17 cellular contexts compared by ENCODE assay signal in the genomic region with DNA sequence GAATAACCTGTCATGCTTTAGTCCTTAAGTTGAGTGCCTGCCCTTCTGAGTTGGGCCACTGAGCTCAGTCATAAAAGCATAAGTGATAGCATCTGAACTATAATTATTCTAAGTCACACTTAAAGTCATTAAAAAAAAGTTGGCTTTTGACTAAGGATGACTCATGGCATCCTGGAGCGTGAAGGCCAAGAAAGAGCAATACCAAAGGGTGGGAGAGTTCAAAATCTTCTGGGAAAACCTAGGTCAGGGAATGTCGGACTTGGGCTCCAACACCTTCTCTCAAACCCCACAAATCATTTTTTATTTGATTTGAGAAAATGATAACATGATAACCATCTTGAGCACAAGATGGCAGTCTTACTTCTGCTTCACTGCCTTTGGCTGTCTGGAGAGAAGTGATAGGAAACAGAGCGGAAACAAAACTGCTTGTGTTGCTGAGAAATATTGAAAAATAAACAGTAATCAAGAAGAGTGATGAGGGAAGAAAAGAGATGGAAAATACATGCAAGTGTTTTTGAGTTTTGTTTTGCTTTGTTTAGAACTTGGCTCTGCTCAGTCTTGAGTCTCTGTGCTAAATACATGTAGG. TPM values are rescaled to one million over a fixed set of nuclear protein-coding genes. Genes with fewer than 3 reads are reported as not detected.
A peak's percentile ranks its signal among the peaks of the same experiment; 100 is the strongest.
DNase-seq lines count a peak whose midpoint lies in the region; ATAC-seq, FAIRE-seq and TF ChIP-seq lines count a peak whose summit lies in the region.
"Had no signal": no experiment of that assay in that cellular context is flagged by ENCODE, and none has a peak within 500 bp of the region (broad histone marks: within the 10 kb centered on the region; RNA-seq: fewer than 3 reads in every experiment).

No MANE protein-coding gene starts in this region.

- RAD21 ChIA-PET in GM12878 (lab: Charles Lee; ENCODE audit: unreplicated experiment) = interaction anchor here (1.0 to 1.5 kb wide), 3 partner anchors 42 to 255 kb away, joined by 4 to 6 read pairs (median 5); no protein-coding TSS in a partner anchor

- H3K27ac ChIP-seq in GM12878 (ENCODE audit: control insufficient read depth, insufficient read depth) = no peak overlapping the region
- H3K27ac ChIP-seq: neutrophil had no signal

- no TSS peak for BruUV-seq in GM12878 (replicated peaks; lab: Mats Ljungman, UMichigan)

- 0 out of 4 replicates have a peak, but pooled peaks cover 0 to 3% of the 10 kb centered on the region in 2 experiments for H3K27me3 ChIP-seq in GM12878 (replicated peaks in 1 of 2; ENCODE audit: control insufficient read depth in 2 of 2, insufficient read depth in 2 of 2, low read length in 1 of 2)

- H3K4me2 ChIP-seq in GM12878 (ENCODE audit: control insufficient read depth, insufficient read depth) = no peak overlapping the region

- H4K20me1 ChIP-seq in GM12878 (ENCODE audit: control insufficient read depth, insufficient read depth) = no peaks in the 10 kb centered on the region

- FAIRE-seq in GM12878 (lab: Jason Lieb, UNC) = no peak

- peak; percentile 53 for DNase-seq in Daoy (ENCODE audit: low read depth)
- no peak for DNase-seq in LNCaP clone FGC (ENCODE audit: low read depth)
- no peak for DNase-seq in GM12878 (ENCODE audit: low read depth, low spot score)
- DNase-seq in left colon = no peak
- DNase-seq in activated naive CD4-positive, alpha-beta T cell treated with Interleukin-2 at 50 U/mL for 16 hours = no peak
- DNase-seq in SHP77 treated with DMSO at 0.1 percent for 48 hours (lab: John Stamatoyannopoulos, UW) = no peak
- DNase-seq in stimulated activated naive CD4-positive, alpha-beta T cell (lab: John Stamatoyannopoulos, UW) = no peak
- DNase-seq in middle frontal gyrus (ENCODE audit: extremely low spot score, low spot score) = no peak
- DNase-seq: activated CD4-positive, alpha-beta T cell treated with anti-CD3 and anti-CD28 coated beads for 1 hour; activated gamma-delta T cell treated with Interleukin-2 at 50 U/mL for 16 hours; H7; NCI-H1105 treated with DMSO at 0.1 percent for 48 hours; NCI-H226; Right ventricle myocardium superior; stimulated activated CD4-positive, alpha-beta T cell treated with anti-CD3 and anti-CD28 coated beads, Interleukin-4, amount 100 ng/mL, for 24 hours; stimulated activated CD8-positive, alpha-beta memory T cell treated with anti-CD3 and anti-CD28 coated beads, Interleukin-4, amount 100 ng/mL, for 48 hours had no signal

- H3K79me2 ChIP-seq in GM12878 (ENCODE audit: control insufficient read depth, insufficient read depth, low read length) = no peaks in the 10 kb centered on the region

- SMC1A ChIA-PET in GM12878 (lab: Charles Lee; ENCODE audit: uncharacterized antibody, unreplicated experiment) = interaction anchor here (1.6 to 3.2 kb wide), 2 partner anchors 45 to 128 kb away, joined by 3 to 17 read pairs; no protein-coding TSS in a partner anchor

- no peak for TF ChIP-seq EP300 in GM12878 (IDR thresholded peaks at IDR 0.05; ENCODE audit: borderline replicate concordance in 1 of 2, control insufficient read depth in 1 of 2, low read depth in 2 of 2, low read length in 2 of 2)

- no peak overlapping the region for H3K4me3 ChIP-seq in LNCaP clone FGC (ENCODE audit: low read depth, low read length)
- no peak overlapping the region for H3K4me3 ChIP-seq in GM12878

- H2AFZ ChIP-seq in GM12878 (ENCODE audit: control insufficient read depth, low read depth, low read length) = no peak overlapping the region; the same call in 1 of the 2 replicates

- H3K36me3 ChIP-seq in GM12878 (ENCODE audit: control insufficient read depth in 2 of 2, insufficient read depth in 2 of 2, low read length in 1 of 2) = no peaks in the 10 kb centered on the region
- H3K36me3 ChIP-seq: neutrophil had no signal

- in situ Hi-C loops in GM12878 (cut with MboI) = no loop called here

- no peak overlapping the region for H3K9ac ChIP-seq in GM12878 (ENCODE audit: control insufficient read depth, insufficient read depth, low read length)

- CTCF ChIA-PET in GM12878 (lab: Yijun Ruan, JAX) = interaction anchor here (1.0 to 1.6 kb wide), 7 partner anchors 12 to 606 kb away, joined by 3 to 7 read pairs (median 4); no protein-coding TSS in a partner anchor

- TF ChIP-seq POLR2A in GM12878 (IDR thresholded peaks at IDR 0.05; ENCODE audit: low read depth, low read length) = no peak

- intact Hi-C loops in GM12878 (cut with micrococcal nuclease; ENCODE audit: unreplicated experiment) = loop anchor here (5.0 kb wide), 1 partner anchor 490 kb away; no protein-coding TSS in a partner anchor
- intact Hi-C loops in left colon (cut with DNase I, micrococcal nuclease) = no loop called here

- 0 out of 2 replicates have a peak, but pooled peaks have one; percentile 24 for TF ChIP-seq RAD21 in GM12878 (IDR thresholded peaks at IDR 0.05; ENCODE audit: insufficient read depth, low read depth, low read length)

- no peak for ATAC-seq in GM12878
- peak; percentile 32 for ATAC-seq in left colon

- H3K9me3 ChIP-seq in GM12878 (replicated peaks; ENCODE audit: control insufficient read depth, insufficient read depth, low read length) = no peaks in the 10 kb centered on the region
- H3K9me3 ChIP-seq: neutrophil had no signal

- no peaks in the 10 kb centered on the region for H3K4me1 ChIP-seq in GM12878 (ENCODE audit: control insufficient read depth, insufficient read depth, low read length)

- peak; percentile 44 for TF ChIP-seq CTCF in LNCaP clone FGC (IDR thresholded peaks at IDR 0.05; ENCODE audit: control insufficient read depth, extremely low read depth, insufficient read depth)
- peak in 1 of 3 experiments; percentile 26; a peak in 1 of 6 replicates for TF ChIP-seq CTCF in GM12878 (IDR thresholded peaks at IDR 0.05 in 2 of 3, conservative IDR thresholded peaks at IDR 0.05 in 1 of 3; ENCODE audit: control insufficient read depth in 2 of 3, extremely low read depth in 1 of 3, insufficient read depth in 1 of 3, low read depth in 3 of 3, low read length in 3 of 3)

- WGBS in GM12878 (ENCODE audit: insufficient coverage, insufficient replicate concordance, low lambda C conversion rate, missing lambda C conversion rate) = 18% methylated on average over 3 of the region's 3 CpGs

- POLR2A ChIA-PET in GM12878 (lab: Charles Lee) = no interaction called here

TF ChIP-seq in GM12878, 131 proteins besides CTCF, POLR2A, EP300 and RAD21:
- TF ChIP-seq YBX1 (IDR thresholded peaks at IDR 0.05) (no peak), SMC3 (IDR thresholded peaks at IDR 0.05; ENCODE audit: borderline replicate concordance, low read length) (peak; percentile 34; the same call in 1 of the 2 replicates), ZNF217 (IDR thresholded peaks at IDR 0.05) (no peak), TAF1 (IDR thresholded peaks at IDR 0.05; ENCODE audit: borderline replicate concordance, low read depth, low read length) (no peak)
TF ChIP-seq in GM12878: peak in this region for 1.

RNA-seq across cellular contexts. Expression of a gene that starts 16.9 kb away (rescaled TPM):
- total RNA-seq in Daoy (2014; rRNA removed; shearing (Covaris generic)) = 0.29 and 0.54 TPM in 2 replicates
- total RNA-seq in GM12878 (2013; cell fraction: nucleolus; rRNA removed) = 1.0 and 1.1 TPM in 2 replicates
- total RNA-seq in GM12878 (2014; rRNA removed) (0.45 and 0.76 TPM in 2 replicates), GM12878 (2014; rRNA removed; fragmentation: Illumina TruSeq; extraction: Trizol) (0.69 and 0.76 TPM in 2 replicates), GM12878 (2021) (0.51 and 0.59 TPM in 2 replicates), left colon (1 to 10 TPM; 2.5 to 5.7 TPM)
- 0.52 TPM for polyA plus RNA-seq in GM12878 (2011; ENCODE audit: low read depth)
- polyA plus RNA-seq in GM12878 (2011; rRNA removed) (4.6 TPM in 2 replicates), GM12878 (2014; fragmentation: Illumina TruSeq; extraction: Trizol) (1.0 TPM in 2 replicates), GM12878 (2014; fragmentation: Nextera tagmentation; extraction: Ambion mirVana) (under 1 TPM; 0.49 to 0.60 TPM), GM12878 (2014; rRNA removed) (0.42 and 0.48 TPM in 2 replicates), GM12878 (2016; fragmentation: Nextera tagmentation; extraction: Ambion mirVana) (under 1 TPM; 0.70 to 0.78 TPM)
- polyA plus RNA-seq in GM12878 (2011; cell fraction: cytosol; rRNA removed) = 2.4 and 3.1 TPM in 2 replicates
- polyA plus RNA-seq in GM12878 (2011; cell fraction: nucleus; rRNA removed) = 3.5 and 3.6 TPM in 2 replicates
- 0.55 and 1.0 TPM in 2 replicates for polyA plus RNA-seq in GM12878 (2012)
- 4.7 and 5.9 TPM in 2 replicates for polyA minus RNA-seq in GM12878 (2011; rRNA and poly(A)+ RNA removed)
- polyA minus RNA-seq in GM12878 (2011; cell fraction: cytosol; rRNA and poly(A)+ RNA removed) = 0.53 and 1.2 TPM in 2 replicates
- polyA minus RNA-seq in GM12878 (2011; cell fraction: nucleus; rRNA and poly(A)+ RNA removed) = 4.0 and 5.7 TPM in 2 replicates
- total RNA-seq: H7 had no signal
